8 cellular contexts compared by ENCODE assay signal in genomic region chr19:18683109-18683954, GRCh38. TPM values are rescaled to one million over a fixed set of nuclear protein-coding genes. Genes with fewer than 3 reads are reported as not detected.
DNase-seq lines count a peak whose midpoint lies in the region; ATAC-seq and TF ChIP-seq lines count a peak whose summit lies in the region.

CRTC1 (plus strand) TSS chr19:18683680; CDS start chr19:18683703, 23 bp downstream.

- H3K36me3 ChIP-seq in prostate gland (no peaks in the 10 kb centered on the region), upper lobe of right lung (no peaks in the 10 kb centered on the region)

- H3K4me3 ChIP-seq in prostate gland (peak within 1 kb of the TSS; percentile 48 to 57), upper lobe of right lung (peak within 1 kb of the TSS; percentile 61)

- DNase-seq in GM04504 (ENCODE audit: low read depth) (peak; percentile 67), NCI-H1417 treated with DMSO at 0.1 percent for 48 hours (lab: John Stamatoyannopoulos, UW) (peak; percentile 25), T-helper 1 cell (peak; percentile 89 to 95 (median 91)), amniotic stem cell (lab: John Stamatoyannopoulos, UW) (peak; percentile 87), left ventricle myocardium superior (peak; percentile 94), prostate gland (ENCODE audit: low spot score) (peak; percentile 77), upper lobe of right lung (peak; percentile 96)

- intact Hi-C loops in left ventricle myocardium superior (cut with micrococcal nuclease) (no loop called here), prostate gland (cut with DNase I) (no loop called here), upper lobe of right lung (cut with DNase I) (no loop called here)

- no peaks in the 10 kb centered on the region for H3K27me3 ChIP-seq in prostate gland (replicated peaks; ENCODE audit: insufficient read depth)
- no peaks in the 10 kb centered on the region for H3K27me3 ChIP-seq in upper lobe of right lung

- peak within 1 kb of the TSS; percentile 79 to 80 for H3K27ac ChIP-seq in prostate gland
- H3K27ac ChIP-seq in upper lobe of right lung, result peak within 1 kb of the TSS; percentile 73

- peaks cover 8% of the 10 kb centered on the region for H3K4me1 ChIP-seq in prostate gland (replicated peaks)
- H3K4me1 ChIP-seq in upper lobe of right lung, result peaks cover 17% of the 10 kb centered on the region

- ATAC-seq in HG02642 (IDR thresholded peaks at IDR 0.05; ENCODE audit: poor library complexity, unreplicated experiment), result peak; percentile 82
- ATAC-seq in left ventricle myocardium superior, result peak; percentile 92
- peak; percentile 95 for ATAC-seq in upper lobe of right lung

- TF ChIP-seq CTCF in prostate gland (IDR thresholded peaks at IDR 0.05) (no peak), upper lobe of right lung (IDR thresholded peaks at IDR 0.05) (no peak)

- H3K9me3 ChIP-seq in prostate gland (no peaks in the 10 kb centered on the region), upper lobe of right lung (no peaks in the 10 kb centered on the region)

- peak; percentile 43 for TF ChIP-seq POLR2A in prostate gland (IDR thresholded peaks at IDR 0.05)

- WGBS in prostate gland, result 2% methylated on average over 75 of the region's 93 CpGs

RNA-seq across cellular contexts. Expression of gene CRTC1, which starts in this region (rescaled TPM):
- total RNA-seq in left ventricle myocardium superior, result 10.3 TPM
- 10 to 100 TPM in 1 of 2 donors, 1 to 10 TPM in 1; 6.7 to 24.4 TPM for total RNA-seq in prostate gland
- 13.8 TPM for total RNA-seq in upper lobe of right lung

Comparison
In these comparisons a context has a peak if more than half of its experiments do, and no peak if none do; other contexts are left out.
1. Peak in every context shown above with its lines: DNase-seq, ATAC-seq, H3K4me3 ChIP-seq and H3K27ac ChIP-seq.
2. DNase-seq: peak in every context shown above with its lines; median percentile 96 in upper lobe of right lung; 94 in left ventricle myocardium superior; 91 in T-helper 1 cell; 87 in amniotic stem cell; 77 in prostate gland; 67 in GM04504; 25 in NCI-H1417 treated with DMSO at 0.1 percent for 48 hours.